In the genomic region with DNA sequence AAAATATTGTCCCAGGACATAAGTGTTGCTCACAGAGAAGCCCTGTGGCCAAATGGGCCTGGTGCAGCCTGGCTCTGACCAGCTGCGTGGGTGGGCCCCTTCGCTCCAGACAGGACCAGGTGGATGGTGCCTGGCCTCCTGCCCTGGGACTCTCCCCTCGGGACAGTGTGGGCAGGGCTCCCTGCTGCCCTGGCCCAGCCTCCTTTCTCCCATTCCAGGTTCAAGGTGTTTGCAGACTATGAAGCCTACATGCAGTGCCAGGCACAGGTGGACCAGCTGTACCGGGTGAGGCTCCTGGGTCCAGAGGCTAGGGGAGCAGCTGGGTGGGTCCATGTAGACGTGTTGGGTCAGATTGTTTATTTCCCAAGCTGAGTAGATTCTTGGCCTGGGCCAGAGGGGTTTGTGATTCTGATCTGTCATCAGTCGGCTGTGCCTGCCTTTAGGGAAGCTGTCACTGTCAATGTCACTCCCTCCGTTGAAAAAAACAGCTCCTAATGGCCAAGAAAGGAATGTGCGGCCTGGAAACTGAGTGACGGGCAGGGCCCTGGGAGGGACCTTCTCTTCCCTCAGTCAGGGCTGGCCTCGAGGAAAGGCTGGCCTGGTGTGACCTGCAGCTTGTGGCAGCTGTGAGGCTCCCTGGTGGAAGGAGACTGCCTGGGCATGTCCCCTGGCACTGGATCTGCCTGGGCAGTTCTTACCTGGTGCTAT, we compare ENCODE assay signal across 9 cellular contexts. TPM values are rescaled to one million over a fixed set of nuclear protein-coding genes. Genes with fewer than 3 reads are reported as not detected.
DNase-seq lines count a peak whose midpoint lies in the region; ATAC-seq and TF ChIP-seq lines count a peak whose summit lies in the region.
"Had no signal": no experiment of that assay in that cellular context is flagged by ENCODE, and none has a peak within 500 bp of the region (broad histone marks: within the 10 kb centered on the region; RNA-seq: fewer than 3 reads in every experiment).

No MANE protein-coding gene starts in this region.

- H3K4me3 ChIP-seq in SK-N-SH (ENCODE audit: low read depth in 2 of 2, low read length in 1 of 2) (no peak overlapping the region), colonic mucosa (no peak overlapping the region), mesendoderm (ENCODE audit: low read length) (no peak overlapping the region), upper lobe of left lung (no peak overlapping the region)

- peaks cover 3 to 24% of the 10 kb centered on the region in 2 experiments; a peak in 1 of 4 replicates for H3K4me1 ChIP-seq in SK-N-SH (ENCODE audit: control insufficient read depth in 1 of 2, insufficient read depth in 2 of 2, low read depth in 1 of 2, low read length in 1 of 2)
- no peaks in the 10 kb centered on the region for H3K4me1 ChIP-seq in colonic mucosa
- no peaks in the 10 kb centered on the region for H3K4me1 ChIP-seq in mesendoderm (ENCODE audit: control insufficient read depth, low read depth, low read length)
- H3K4me1 ChIP-seq in upper lobe of left lung, result peaks cover 0 to 24% (median 12%) of the 10 kb centered on the region in 4 donors

- H3K27me3 ChIP-seq in SK-N-SH (ENCODE audit: insufficient read depth) (no peaks in the 10 kb centered on the region), colonic mucosa (no peaks in the 10 kb centered on the region), mesendoderm (ENCODE audit: insufficient read depth, low read length, poor library complexity) (no peaks in the 10 kb centered on the region), upper lobe of left lung (no peaks in the 10 kb centered on the region)

- intact Hi-C loops in colonic mucosa (cut with DNase I), result loop anchor here (5.0 kb wide), 1 partner anchor 107 kb away; no protein-coding TSS in a partner anchor

- TF ChIP-seq CTCF in SK-N-SH (IDR thresholded peaks at IDR 0.05) (no peak), colonic mucosa (IDR thresholded peaks at IDR 0.05) (no peak), upper lobe of left lung (IDR thresholded peaks at IDR 0.05) (peak in 1 of 6 experiments; percentile 13)

- H3K79me2 ChIP-seq in SK-N-SH (ENCODE audit: insufficient read depth), result no peaks in the 10 kb centered on the region
- H3K79me2 ChIP-seq in mesendoderm (ENCODE audit: control insufficient read depth, insufficient read depth, low read length), result no peaks in the 10 kb centered on the region

- H3K9me3 ChIP-seq in SK-N-SH (no peaks in the 10 kb centered on the region), colonic mucosa (no peaks in the 10 kb centered on the region), upper lobe of left lung (no peaks in the 10 kb centered on the region)

- peak; percentile 53 for DNase-seq in SK-N-SH
- no peak for DNase-seq in colonic mucosa
- DNase-seq in mesendoderm, result peak; percentile 50
- no peak for DNase-seq in upper lobe of left lung
- DNase-seq in A172 (ENCODE audit: low spot score), result no peak
- no peak for DNase-seq in MV-4-11 (lab: John Stamatoyannopoulos, UW)
- no peak for DNase-seq in kidney glomerular epithelial cell (lab: John Stamatoyannopoulos, UW)
- DNase-seq: midbrain had no signal

- peaks cover 15 to 39% of the 10 kb centered on the region in 2 experiments for H3K36me3 ChIP-seq in SK-N-SH (replicated peaks in 1 of 2; ENCODE audit: control insufficient read depth in 1 of 2, insufficient read depth in 2 of 2, low read length in 1 of 2)
- H3K36me3 ChIP-seq in colonic mucosa, result peaks cover 9% of the 10 kb centered on the region
- H3K36me3 ChIP-seq in mesendoderm (ENCODE audit: control insufficient read depth, insufficient read depth, low read length), result peaks cover 3% of the 10 kb centered on the region
- peaks cover 0 to 62% (median 42%) of the 10 kb centered on the region in 4 donors for H3K36me3 ChIP-seq in upper lobe of left lung

- H3K79me1 ChIP-seq in mesendoderm (ENCODE audit: low read length), result no peaks in the 10 kb centered on the region

- no peak overlapping the region for H3K4ac ChIP-seq in mesendoderm (ENCODE audit: low read depth, low read length)

- peaks cover 11% of the 10 kb centered on the region for H3F3A ChIP-seq in SK-N-SH (replicated peaks; ENCODE audit: insufficient read depth)

- no peak overlapping the region for H3K56ac ChIP-seq in mesendoderm (ENCODE audit: low read length)

- no peak for TF ChIP-seq EP300 in SK-N-SH (IDR thresholded peaks at IDR 0.05; ENCODE audit: borderline replicate concordance in 1 of 2, low read depth in 1 of 2, low read length in 1 of 2)
- TF ChIP-seq EP300 in upper lobe of left lung (IDR thresholded peaks at IDR 0.05), result no peak

- H3K23ac ChIP-seq in mesendoderm (ENCODE audit: low read length), result no peak overlapping the region

- H3K9ac ChIP-seq in SK-N-SH, result no peak overlapping the region
- H3K9ac ChIP-seq in colonic mucosa (ENCODE audit: low read depth in 2 of 2, low read length in 2 of 2), result peak overlapping the region; percentile 12 to 57
- no peak overlapping the region for H3K9ac ChIP-seq in mesendoderm (ENCODE audit: low read length)

- H2AFZ ChIP-seq in SK-N-SH (ENCODE audit: low read depth), result no peak overlapping the region

- H3K27ac ChIP-seq in SK-N-SH (ENCODE audit: low read depth in 2 of 2, low read length in 1 of 2), result peak overlapping the region in 1 of 2 experiments; percentile 66; a peak in 2 of 4 replicates
- H3K27ac ChIP-seq in colonic mucosa, result no peak overlapping the region
- H3K27ac ChIP-seq in mesendoderm (ENCODE audit: low read depth, low read length), result no peak overlapping the region
- H3K27ac ChIP-seq in upper lobe of left lung, result peak overlapping the region in 3 of 4 donors; percentile 17 to 65 (median 50)

- POLR2A ChIA-PET in SK-N-SH (lab: Yijun Ruan, JAX), result no interaction called here

- no peak for TF ChIP-seq RAD21 in SK-N-SH (IDR thresholded peaks at IDR 0.05; ENCODE audit: low read length)

- H2AK5ac ChIP-seq in mesendoderm (ENCODE audit: low read length), result no peak overlapping the region

- ATAC-seq in SK-N-SH treated with all-trans-retinoic acid at 6 μM for 48 hours (no peak), upper lobe of left lung (ENCODE audit: low FRiP score in 2 of 2) (peak in 1 of 2 donors; percentile 18)

- no peak overlapping the region for H4K8ac ChIP-seq in mesendoderm (ENCODE audit: low read depth, low read length)

- no peak overlapping the region for H4K5ac ChIP-seq in mesendoderm (ENCODE audit: low read length)

- CTCF ChIA-PET in SK-N-SH (lab: Yijun Ruan, JAX), result interaction anchor here (0.6 to 5.1 kb wide), 33 partner anchors 11 to 418 kb away, joined by 3 to 104 read pairs (median 5); a partner anchor contains a TSS

- no peak overlapping the region for H2BK5ac ChIP-seq in mesendoderm (ENCODE audit: low read length)

- H4K20me1 ChIP-seq in SK-N-SH (ENCODE audit: insufficient read depth), result no peaks in the 10 kb centered on the region; the same call in 1 of the 2 replicates

- no peak for TF ChIP-seq POLR2A in upper lobe of left lung (IDR thresholded peaks at IDR 0.05)

- no peak overlapping the region for H3K18ac ChIP-seq in mesendoderm (ENCODE audit: low read length)

- H2BK120ac ChIP-seq in mesendoderm (ENCODE audit: low read depth, low read length), result no peak overlapping the region

- H3K9me2 ChIP-seq in SK-N-SH, result no peaks in the 10 kb centered on the region

- H3K4me2 ChIP-seq in SK-N-SH (no peak overlapping the region), mesendoderm (ENCODE audit: low read length) (no peak overlapping the region)

- 74% methylated on average over 6 of the region's 10 CpGs for WGBS in SK-N-SH (ENCODE audit: low lambda C conversion rate)
- WGBS in mesendoderm (ENCODE audit: extremely low coverage, insufficient coverage, low lambda C conversion rate), result no CpG with 5 or more reads among the region's 10 CpGs
- 60 to 68% methylated on average over 5 to 10 of the region's 10 CpGs for WGBS in upper lobe of left lung, 2 donors

- no peak overlapping the region for H2BK15ac ChIP-seq in mesendoderm (replicated peaks; ENCODE audit: low read depth)

TF ChIP-seq in SK-N-SH treated with all-trans-retinoic acid at 6 μM for 48 hours, 23 proteins besides CTCF, POLR2A, EP300 and RAD21 (continues in another document):
- TF ChIP-seq, protein P1, sequence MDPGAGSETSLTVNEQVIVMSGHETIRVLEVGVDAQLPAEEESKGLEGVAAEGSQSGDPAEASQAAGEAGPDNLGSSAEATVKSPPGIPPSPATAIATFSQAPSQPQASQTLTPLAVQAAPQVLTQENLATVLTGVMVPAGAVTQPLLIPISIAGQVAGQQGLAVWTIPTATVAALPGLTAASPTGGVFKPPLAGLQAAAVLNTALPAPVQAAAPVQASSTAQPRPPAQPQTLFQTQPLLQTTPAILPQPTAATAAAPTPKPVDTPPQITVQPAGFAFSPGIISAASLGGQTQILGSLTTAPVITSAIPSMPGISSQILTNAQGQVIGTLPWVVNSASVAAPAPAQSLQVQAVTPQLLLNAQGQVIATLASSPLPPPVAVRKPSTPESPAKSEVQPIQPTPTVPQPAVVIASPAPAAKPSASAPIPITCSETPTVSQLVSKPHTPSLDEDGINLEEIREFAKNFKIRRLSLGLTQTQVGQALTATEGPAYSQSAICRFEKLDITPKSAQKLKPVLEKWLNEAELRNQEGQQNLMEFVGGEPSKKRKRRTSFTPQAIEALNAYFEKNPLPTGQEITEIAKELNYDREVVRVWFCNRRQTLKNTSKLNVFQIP (CRISPR knock-in tag; IDR thresholded peaks at IDR 0.05; ENCODE audit: borderline replicate concordance, low read depth), result no peak
- no peak for TF ChIP-seq OSR1 (CRISPR knock-in tag; IDR thresholded peaks at IDR 0.05)
- TF ChIP-seq ZNF8 (CRISPR knock-in tag; IDR thresholded peaks at IDR 0.05), result no peak
- TF ChIP-seq BACH2 (CRISPR knock-in tag; IDR thresholded peaks at IDR 0.05; ENCODE audit: borderline replicate concordance), result no peak
- TF ChIP-seq, protein P2, sequence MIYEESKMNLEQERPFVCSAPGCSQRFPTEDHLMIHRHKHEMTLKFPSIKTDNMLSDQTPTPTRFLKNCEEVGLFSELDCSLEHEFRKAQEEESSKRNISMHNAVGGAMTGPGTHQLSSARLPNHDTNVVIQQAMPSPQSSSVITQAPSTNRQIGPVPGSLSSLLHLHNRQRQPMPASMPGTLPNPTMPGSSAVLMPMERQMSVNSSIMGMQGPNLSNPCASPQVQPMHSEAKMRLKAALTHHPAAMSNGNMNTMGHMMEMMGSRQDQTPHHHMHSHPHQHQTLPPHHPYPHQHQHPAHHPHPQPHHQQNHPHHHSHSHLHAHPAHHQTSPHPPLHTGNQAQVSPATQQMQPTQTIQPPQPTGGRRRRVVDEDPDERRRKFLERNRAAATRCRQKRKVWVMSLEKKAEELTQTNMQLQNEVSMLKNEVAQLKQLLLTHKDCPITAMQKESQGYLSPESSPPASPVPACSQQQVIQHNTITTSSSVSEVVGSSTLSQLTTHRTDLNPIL (CRISPR knock-in tag; IDR thresholded peaks at IDR 0.05; ENCODE audit: low read depth), result no peak
- TF ChIP-seq ZFP3 (CRISPR knock-in tag; IDR thresholded peaks at IDR 0.05), result no peak
- no peak for TF ChIP-seq ZC3H10 (CRISPR knock-in tag; IDR thresholded peaks at IDR 0.05)

RNA-seq across cellular contexts. Expression of a gene that starts 47.7 kb away (rescaled TPM):
- polyA plus RNA-seq in SK-N-SH (2012; rRNA removed), result 32.2 and 35.8 TPM in 2 replicates
- 16.8 and 25.0 TPM in 2 replicates for polyA plus RNA-seq in SK-N-SH (2012; cell fraction: cytosol; rRNA removed)
- polyA plus RNA-seq in SK-N-SH (2012; cell fraction: nucleus; rRNA removed), result 75.6 and 77.6 TPM in 2 replicates
- total RNA-seq in colonic mucosa, result 100 to 1,000 TPM; 211 to 295 TPM
- 24.7 TPM for polyA plus RNA-seq in mesendoderm (2013, experiment 1 of 2)
- 24.4 TPM for polyA plus RNA-seq in mesendoderm (2013, experiment 2 of 2)
- 100 to 1,000 TPM in 3 of 6 donors, 10 to 100 TPM in 3; 59.4 to 128 (median 98.4) TPM for total RNA-seq in upper lobe of left lung
- 91.8 and 118 TPM in 2 replicates for total RNA-seq in A172 (2014; rRNA removed; shearing (Covaris generic))

Comparison
In these comparisons a context has a peak if more than half of its experiments do, and no peak if none do; other contexts are left out.
1. DNase-seq: peak in SK-N-SH (single experiment) and mesendoderm (single experiment); none in colonic mucosa (single experiment), upper lobe of left lung (0 of 2), A172 (single experiment), MV-4-11 (single experiment) and kidney glomerular epithelial cell (single experiment).
2. H3K27ac ChIP-seq: peak in upper lobe of left lung (3 of 4); none in colonic mucosa (single experiment) and mesendoderm (single experiment).
3. H3K9ac ChIP-seq: peak in colonic mucosa (2 of 2); none in SK-N-SH (single experiment) and mesendoderm (single experiment).